Comparison of ENCODE assay signal across 8 cellular contexts in the genomic region with DNA sequence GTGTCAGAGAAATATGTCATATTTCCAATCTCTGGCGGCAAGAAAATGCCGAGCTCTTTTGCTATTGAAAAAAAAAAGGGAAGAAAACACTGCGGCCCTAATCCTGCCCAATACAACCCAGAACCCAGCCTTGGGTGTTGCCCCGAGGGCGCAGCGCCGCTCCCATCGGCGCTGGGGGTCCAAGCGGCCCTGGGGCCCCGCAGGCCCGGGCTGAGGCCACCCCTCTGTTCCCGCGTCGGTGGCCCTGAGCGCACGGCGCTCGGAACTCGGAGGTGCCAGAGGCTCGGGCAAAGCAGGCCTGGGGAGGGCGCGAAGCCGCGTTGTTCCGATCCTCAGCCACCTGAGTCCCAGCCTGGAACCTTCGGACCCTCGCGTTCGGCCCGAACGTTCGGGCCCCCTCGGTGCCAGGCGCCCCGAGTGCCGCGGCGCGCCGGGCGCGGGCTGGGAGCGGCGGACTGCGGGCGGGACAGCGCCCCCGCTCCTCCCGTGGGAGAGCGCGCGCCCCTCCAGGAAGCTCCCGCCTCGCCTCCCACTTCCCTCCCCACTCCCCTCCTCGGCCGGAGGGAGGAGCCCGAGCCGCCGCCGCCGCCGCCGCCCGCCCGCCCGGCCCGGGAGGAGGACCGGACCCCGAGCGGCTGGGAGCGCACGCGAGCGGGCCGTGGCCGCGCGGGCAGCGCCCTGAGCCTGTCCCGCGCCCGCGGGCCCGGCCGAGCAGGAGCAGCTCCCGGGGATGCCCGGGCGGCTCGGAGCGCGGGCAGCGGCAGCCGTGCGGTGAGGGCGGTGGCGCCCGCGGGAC. TPM values are rescaled to one million over a fixed set of nuclear protein-coding genes. Genes with fewer than 3 reads are reported as not detected.
DNase-seq lines count a peak whose midpoint lies in the region; ATAC-seq and TF ChIP-seq lines count a peak whose summit lies in the region.

A gene (plus strand): TSS at position 594 of the 796 bp plus-strand sequence. CDS start 18,160 bp downstream, outside the sequence.

- DNase-seq in Kasumi-1 (lab: John Stamatoyannopoulos, UW) (peak; percentile 31 to 35), activated B cell treated with CpG ODN at 0.5 μM for 24 hours (peak; percentile 52), endodermal cell (peak; percentile 78), medulla oblongata (ENCODE audit: extremely low spot score) (peak; percentile 86), SIG-M5 treated with dmso at 0.1 percent for 504 hours (lab: John Stamatoyannopoulos, UW; ENCODE audit: unreplicated experiment) (no peak)
- no peak for DNase-seq in stimulated activated naive B cell treated with anti-CD40 and anti-IgM and Interleukin-4, amounts not matched to agents 10 μg/mL and 1 μg/mL and 100 μg/mL, for 72 hours

- peak within 1 kb of the TSS; percentile 97 for H3K4me2 ChIP-seq in BLaER1

- H3K27ac ChIP-seq in BLaER1 (peak within 1 kb of the TSS; percentile 89), endodermal cell (ENCODE audit: low read depth, low read length) (peak within 1 kb of the TSS; percentile 26)

- H3K4me1 ChIP-seq in BLaER1 (peaks cover 66% of the 10 kb centered on the region), endodermal cell (ENCODE audit: control insufficient read depth, insufficient read depth, low read length) (peaks cover 3% of the 10 kb centered on the region)

- CTCF ChIA-PET in activated B cell treated with CpG ODN at 0.5 μM for 24 hours (lab: Charles Lee), result interaction anchor here (0.7 to 3.3 kb wide), 11 partner anchors 8 to 275 kb away, joined by 3 to 17 read pairs (median 3); no protein-coding TSS in a partner anchor

- no peak within 1 kb of the TSS for H3K27ac Mint-ChIP-seq in activated B cell treated with CpG ODN at 0.5 μM for 24 hours
- no peak within 1 kb of the TSS for H3K27ac Mint-ChIP-seq in endodermal cell
- peak within 1 kb of the TSS; percentile 82 for H3K27ac Mint-ChIP-seq in stimulated activated naive B cell treated with anti-CD40 and anti-IgM and Interleukin-4, amounts not matched to agents 10 μg/mL and 1 μg/mL and 100 μg/mL, for 72 hours

- H3K4me3 Mint-ChIP-seq in activated B cell treated with CpG ODN at 0.5 μM for 24 hours, result peak within 1 kb of the TSS; percentile 81
- H3K4me3 Mint-ChIP-seq in endodermal cell, result peak within 1 kb of the TSS; percentile 67
- H3K4me3 Mint-ChIP-seq in stimulated activated naive B cell treated with anti-CD40 and anti-IgM and Interleukin-4, amounts not matched to agents 10 μg/mL and 1 μg/mL and 100 μg/mL, for 72 hours, result peak within 1 kb of the TSS; percentile 80 to 87

- intact Hi-C loops in activated B cell treated with CpG ODN at 0.5 μM for 24 hours (cut with micrococcal nuclease), result loop anchor here (1.0 to 2.0 kb wide), 3 partner anchors 77 to 207 kb away; a partner anchor contains a TSS

- no peak for TF ChIP-seq CTCF in activated B cell treated with CpG ODN at 0.5 μM for 24 hours (IDR thresholded peaks at IDR 0.05)
- TF ChIP-seq CTCF in endodermal cell (conservative IDR thresholded peaks at IDR 0.05), result no peak

- H3K27me3 ChIP-seq in BLaER1 (no peaks in the 10 kb centered on the region), endodermal cell (ENCODE audit: control insufficient read depth, insufficient read depth, low read length, poor library complexity, severe bottlenecking) (peaks cover 14% of the 10 kb centered on the region)

- peak; percentile 51 for ATAC-seq in GM18909 (IDR thresholded peaks at IDR 0.05; ENCODE audit: poor library complexity, unreplicated experiment)
- ATAC-seq in activated B cell treated with CpG ODN at 0.5 μM for 24 hours (ENCODE audit: low read depth), result peak; percentile 55
- ATAC-seq in stimulated activated naive B cell treated with anti-CD40 and anti-IgM and Interleukin-4, amounts not matched to agents 10 μg/mL and 1 μg/mL and 100 μg/mL, for 72 hours (replicated peaks), result peak; percentile 62 to 67

- H3K9me3 Mint-ChIP-seq in activated B cell treated with CpG ODN at 0.5 μM for 24 hours (no peaks in the 10 kb centered on the region), endodermal cell (no peaks in the 10 kb centered on the region)
- H3K9me3 Mint-ChIP-seq in stimulated activated naive B cell treated with anti-CD40 and anti-IgM and Interleukin-4, amounts not matched to agents 10 μg/mL and 1 μg/mL and 100 μg/mL, for 72 hours, result no peaks in the 10 kb centered on the region

- H3K36me3 Mint-ChIP-seq in activated B cell treated with CpG ODN at 0.5 μM for 24 hours (ENCODE audit: low read depth), result no peaks in the 10 kb centered on the region
- no peaks in the 10 kb centered on the region for H3K36me3 Mint-ChIP-seq in endodermal cell (ENCODE audit: low read depth)
- H3K36me3 Mint-ChIP-seq in stimulated activated naive B cell treated with anti-CD40 and anti-IgM and Interleukin-4, amounts not matched to agents 10 μg/mL and 1 μg/mL and 100 μg/mL, for 72 hours, result peaks cover 10 to 12% of the 10 kb centered on the region in 2 donors

- H3K9ac ChIP-seq in BLaER1 (peak within 1 kb of the TSS; percentile 86), endodermal cell (ENCODE audit: extremely low read depth, low read length, poor library complexity, severe bottlenecking) (peak within 1 kb of the TSS; percentile 44)

- H3K36me3 ChIP-seq in BLaER1, result peaks cover 5% of the 10 kb centered on the region; the same call in 1 of the 2 replicates
- no peaks in the 10 kb centered on the region for H3K36me3 ChIP-seq in endodermal cell (ENCODE audit: control insufficient read depth, insufficient read depth, low read length)

- no peaks in the 10 kb centered on the region for H3K9me3 ChIP-seq in BLaER1
- H3K9me3 ChIP-seq in endodermal cell (ENCODE audit: control insufficient read depth, low read length), result no peaks in the 10 kb centered on the region

- H3K4me3 ChIP-seq in BLaER1, result peak within 1 kb of the TSS; percentile 90
- H3K4me3 ChIP-seq in endodermal cell (ENCODE audit: low read length), result peak within 1 kb of the TSS; percentile 83

- peaks cover 39% of the 10 kb centered on the region for H4K20me1 ChIP-seq in BLaER1

- POLR2A ChIA-PET in activated B cell treated with CpG ODN at 0.5 μM for 24 hours (lab: Charles Lee), result interaction anchor here (0.6 to 1.5 kb wide), 5 partner anchors 9 to 325 kb away, joined by 3 to 10 read pairs (median 3); a partner anchor contains a TSS

- H3K4me1 Mint-ChIP-seq in activated B cell treated with CpG ODN at 0.5 μM for 24 hours, result peaks cover 13% of the 10 kb centered on the region
- H3K4me1 Mint-ChIP-seq in endodermal cell, result peaks cover 8% of the 10 kb centered on the region
- H3K4me1 Mint-ChIP-seq in stimulated activated naive B cell treated with anti-CD40 and anti-IgM and Interleukin-4, amounts not matched to agents 10 μg/mL and 1 μg/mL and 100 μg/mL, for 72 hours, result peaks cover 9 to 25% of the 10 kb centered on the region in 2 donors

- 1 to 5% methylated on average over 9 to 97 of the region's 99 CpGs for WGBS in endodermal cell (ENCODE audit: insufficient coverage in 1 of 2, insufficient read length in 1 of 2), 2 experiments

- H3K27me3 Mint-ChIP-seq in activated B cell treated with CpG ODN at 0.5 μM for 24 hours (peaks cover 24% of the 10 kb centered on the region), endodermal cell (ENCODE audit: insufficient read depth) (peaks cover 58% of the 10 kb centered on the region)
- peaks cover 8 to 18% of the 10 kb centered on the region in 2 donors for H3K27me3 Mint-ChIP-seq in stimulated activated naive B cell treated with anti-CD40 and anti-IgM and Interleukin-4, amounts not matched to agents 10 μg/mL and 1 μg/mL and 100 μg/mL, for 72 hours

RNA-seq across cellular contexts. Expression of the gene that starts here (rescaled TPM):
- total RNA-seq in activated B cell treated with CpG ODN at 0.5 μM for 24 hours (7.4 and 8.3 TPM in 2 replicates), endodermal cell (10 to 100 TPM; 12.3 to 16.6 TPM)
- 32.5 TPM for polyA plus RNA-seq in endodermal cell (2013, experiment 1 of 2)
- 39.2 TPM for polyA plus RNA-seq in endodermal cell (2013, experiment 2 of 2)

Comparison
In these comparisons a context has a peak if more than half of its experiments do, and no peak if none do; other contexts are left out.
1. DNase-seq: peak in Kasumi-1 (2 of 2), activated B cell treated with CpG ODN at 0.5 μM for 24 hours (single experiment), endodermal cell (single experiment) and medulla oblongata (single experiment); none in stimulated activated naive B cell treated with anti-CD40 and anti-IgM and Interleukin-4, amounts not matched to agents 10 μg/mL and 1 μg/mL and 100 μg/mL, for 72 hours (single experiment) and SIG-M5 treated with dmso at 0.1 percent for 504 hours (single experiment).
2. Peak in every context shown above with its lines, with median percentiles within 50 percentile points of each other: ATAC-seq and H3K4me3 Mint-ChIP-seq.